9 cellular contexts compared by ENCODE assay signal in genomic region chr7:26376208-26376917, GRCh38.
DNase-seq lines count a peak whose midpoint lies in the region; ATAC-seq, FAIRE-seq and TF ChIP-seq lines count a peak whose summit lies in the region.
"Had no signal": no experiment of that assay in that cellular context is flagged by ENCODE, and none has a peak within 500 bp of the region (broad histone marks: within the 10 kb centered on the region; RNA-seq: fewer than 3 reads in every experiment).

No MANE protein-coding gene starts in this region.

- no peak for FAIRE-seq in GM12892 (lab: Jason Lieb, UNC)
- no peak for FAIRE-seq in endothelial cell of umbilical vein (lab: Jason Lieb, UNC)
- FAIRE-seq: TTC549 had no signal

- TF ChIP-seq POLR2A in GM12892 (IDR thresholded peaks at IDR 0.05; ENCODE audit: low read depth, low read length), result no peak
- peak; percentile 51 for TF ChIP-seq POLR2A in endothelial cell of umbilical vein (IDR thresholded peaks at IDR 0.05; ENCODE audit: low read depth, low read length)

- H3K4me3 Mint-ChIP-seq in activated CD4-positive, alpha-beta T cell treated with anti-CD3 and anti-CD28 coated beads, Interleukin-2, amount 10 ng/mL, durations not matched to agents 7 days and 5 days, result peak overlapping the region; percentile 73
- peak overlapping the region; percentile 83 to 95 (median 85) for H3K4me3 Mint-ChIP-seq in naive thymus-derived CD4-positive, alpha-beta T cell

- H3K9me1 ChIP-seq in endothelial cell of umbilical vein (replicated peaks; ENCODE audit: control insufficient read depth, extremely low read depth, insufficient read depth, low read length), result no peaks in the 10 kb centered on the region

- H3K4me1 Mint-ChIP-seq in activated CD4-positive, alpha-beta T cell treated with anti-CD3 and anti-CD28 coated beads, Interleukin-2, amount 10 ng/mL, durations not matched to agents 7 days and 5 days, result peaks cover 12% of the 10 kb centered on the region
- H3K4me1 Mint-ChIP-seq in naive thymus-derived CD4-positive, alpha-beta T cell, result peaks cover 0 to 8% (median 4%) of the 10 kb centered on the region in 7 donors

- ATAC-seq in HG02610 (IDR thresholded peaks at IDR 0.05; ENCODE audit: unreplicated experiment), result peak; percentile 32
- peak; percentile 51 for ATAC-seq in naive thymus-derived CD4-positive, alpha-beta T cell

- no peaks in the 10 kb centered on the region for H3K36me3 ChIP-seq in endothelial cell of umbilical vein (ENCODE audit: control insufficient read depth in 2 of 2, extremely low read depth in 1 of 2, insufficient read depth in 2 of 2, low read length in 2 of 2)
- peaks cover 0 to 8% (median 0%) of the 10 kb centered on the region in 3 experiments for H3K36me3 ChIP-seq in naive thymus-derived CD4-positive, alpha-beta T cell (ENCODE audit: control insufficient read depth in 2 of 3, insufficient read depth in 3 of 3, low read length in 3 of 3)
- no peaks in the 10 kb centered on the region for H3K36me3 ChIP-seq in tibial artery

- peak overlapping the region; percentile 38 for H3K27ac Mint-ChIP-seq in activated CD4-positive, alpha-beta T cell treated with anti-CD3 and anti-CD28 coated beads, Interleukin-2, amount 10 ng/mL, durations not matched to agents 7 days and 5 days
- H3K27ac Mint-ChIP-seq in naive thymus-derived CD4-positive, alpha-beta T cell, result peak overlapping the region in 1 of 9 donors; percentile 65

- CTCF ChIA-PET in activated CD4-positive, alpha-beta T cell treated with anti-CD3 and anti-CD28 coated beads, Interleukin-2, amount 10 ng/mL, durations not matched to agents 7 days and 5 days (lab: Charles Lee), result interaction anchor here (1.2 to 1.4 kb wide), 3 partner anchors 11 to 483 kb away, joined by 3 to 5 read pairs (median 4); no protein-coding TSS in a partner anchor
- CTCF ChIA-PET in endothelial cell of umbilical vein (lab: Charles Lee), result interaction anchor here (1.0 to 5.5 kb wide), 32 partner anchors 8 to 785 kb away, joined by 3 to 66 read pairs (median 4); partner anchors contain the start of gene HOXA5
- CTCF ChIA-PET in naive thymus-derived CD4-positive, alpha-beta T cell (lab: Charles Lee), result interaction anchor here (1.4 kb wide), 1 partner anchor 290 kb away, joined by 3 read pairs; no protein-coding TSS in a partner anchor

- dilution Hi-C loops in endothelial cell of umbilical vein (cut with MboI; ENCODE audit: extremely low pct_ligation_motif_present, low sequenced_read_pairs), result loop anchor here (10.0 kb wide), 2 partner anchors 478 to 788 kb away; partner anchors contain the start of gene HOXA9

- DNase-seq in GM12892 (ENCODE audit: insufficient read length) (peak; percentile 31), NCI-H1105 treated with DMSO at 0.1 percent for 48 hours (lab: John Stamatoyannopoulos, UW) (peak; percentile 86), endothelial cell of umbilical vein (ENCODE audit: low read depth, low spot score) (peak; percentile 74), tibial artery (no peak), NOMO-1 treated with DMSO at 0.1 percent for 48 hours (lab: John Stamatoyannopoulos, UW; ENCODE audit: unreplicated experiment) (no peak)
- peak; percentile 26 for DNase-seq in activated CD4-positive, alpha-beta T cell treated with anti-CD3 and anti-CD28 coated beads, Interleukin-2, amount 10 ng/mL, durations not matched to agents 7 days and 5 days
- peak in 7 of 9 donors; percentile 13 to 56 (median 20) for DNase-seq in naive thymus-derived CD4-positive, alpha-beta T cell

- H3K36me3 Mint-ChIP-seq in activated CD4-positive, alpha-beta T cell treated with anti-CD3 and anti-CD28 coated beads, Interleukin-2, amount 10 ng/mL, durations not matched to agents 7 days and 5 days (ENCODE audit: low read depth), result peaks cover 14% of the 10 kb centered on the region
- peaks cover 4 to 15% (median 8%) of the 10 kb centered on the region in 5 donors for H3K36me3 Mint-ChIP-seq in naive thymus-derived CD4-positive, alpha-beta T cell

- peak overlapping the region; percentile 70 to 91 (median 76) for H3K4me3 ChIP-seq in endothelial cell of umbilical vein (replicated peaks in 1 of 3; ENCODE audit: insufficient read depth in 1 of 3, low read depth in 1 of 3, low read length in 3 of 3)
- H3K4me3 ChIP-seq in naive thymus-derived CD4-positive, alpha-beta T cell (ENCODE audit: low read length), result peak overlapping the region; percentile 54
- H3K4me3 ChIP-seq in tibial artery, result peak overlapping the region; percentile 28 to 35

- peak overlapping the region; percentile 76 for H3K4me2 ChIP-seq in endothelial cell of umbilical vein (ENCODE audit: insufficient read depth, low read length)

- peaks cover 25% of the 10 kb centered on the region for H3K27me3 Mint-ChIP-seq in activated CD4-positive, alpha-beta T cell treated with anti-CD3 and anti-CD28 coated beads, Interleukin-2, amount 10 ng/mL, durations not matched to agents 7 days and 5 days
- peaks cover 28 to 62% (median 37%) of the 10 kb centered on the region in 5 donors for H3K27me3 Mint-ChIP-seq in naive thymus-derived CD4-positive, alpha-beta T cell

- H3K9ac ChIP-seq in endothelial cell of umbilical vein (replicated peaks; ENCODE audit: extremely low read depth, insufficient read depth, low read length), result peak overlapping the region; percentile 70

- no peaks in the 10 kb centered on the region for H3K9me3 Mint-ChIP-seq in activated CD4-positive, alpha-beta T cell treated with anti-CD3 and anti-CD28 coated beads, Interleukin-2, amount 10 ng/mL, durations not matched to agents 7 days and 5 days
- no peaks in the 10 kb centered on the region for H3K9me3 Mint-ChIP-seq in naive thymus-derived CD4-positive, alpha-beta T cell

- H2AFZ ChIP-seq in endothelial cell of umbilical vein (ENCODE audit: low read depth, low read length), result peak overlapping the region; percentile 90

- H3K27ac ChIP-seq in endothelial cell of umbilical vein (ENCODE audit: insufficient read depth, low read depth, low read length) (peak overlapping the region; percentile 80), tibial artery (no peak overlapping the region)
- no peak overlapping the region for H3K27ac ChIP-seq in naive thymus-derived CD4-positive, alpha-beta T cell (ENCODE audit: low read depth, low read length)

- intact Hi-C loops in endothelial cell of umbilical vein (cut with micrococcal nuclease) (no loop called here), tibial artery (cut with DNase I; ENCODE audit: low total_unique reads) (loop anchor here (5.0 to 10.0 kb wide), 2 partner anchors 286 to 488 kb away; partner anchors contain the start of gene SKAP2)
- intact Hi-C loops in naive thymus-derived CD4-positive, alpha-beta T cell (cut with micrococcal nuclease), result loop anchor here (2.0 to 10.0 kb wide), 4 partner anchors 22 to 721 kb away; partner anchors contain the start of genes HOXA1 (in 1 of the 2) and SKAP2 (in 1 of the 2)

- H4K20me1 ChIP-seq in endothelial cell of umbilical vein (replicated peaks; ENCODE audit: control insufficient read depth, extremely low read depth, insufficient read depth, low read length), result no peaks in the 10 kb centered on the region

- H3K4me1 ChIP-seq in endothelial cell of umbilical vein (ENCODE audit: control insufficient read depth, extremely low read depth, insufficient read depth, low read length) (peaks cover 36% of the 10 kb centered on the region), tibial artery (peaks cover 0 to 12% (median 9%) of the 10 kb centered on the region in 4 donors)
- peaks cover 4 to 6% of the 10 kb centered on the region in 2 donors for H3K4me1 ChIP-seq in naive thymus-derived CD4-positive, alpha-beta T cell (ENCODE audit: control insufficient read depth in 2 of 2, insufficient read depth in 2 of 2, low read length in 2 of 2)

- no peaks in the 10 kb centered on the region for H3K9me3 ChIP-seq in endothelial cell of umbilical vein (replicated peaks; ENCODE audit: control insufficient read depth, insufficient read depth, low read length)
- no peaks in the 10 kb centered on the region for H3K9me3 ChIP-seq in naive thymus-derived CD4-positive, alpha-beta T cell (ENCODE audit: control insufficient read depth in 2 of 3, low read length in 3 of 3)
- no peaks in the 10 kb centered on the region for H3K9me3 ChIP-seq in tibial artery

- POLR2A ChIA-PET in activated CD4-positive, alpha-beta T cell treated with anti-CD3 and anti-CD28 coated beads, Interleukin-2, amount 10 ng/mL, durations not matched to agents 7 days and 5 days (lab: Charles Lee), result no interaction called here
- POLR2A ChIA-PET in endothelial cell of umbilical vein (lab: Charles Lee), result no interaction called here
- POLR2A ChIA-PET in naive thymus-derived CD4-positive, alpha-beta T cell (lab: Charles Lee), result no interaction called here

- no TSS peak for BruUV-seq in endothelial cell of umbilical vein (replicated peaks; lab: Mats Ljungman, UMichigan)

- TF ChIP-seq CTCF in endothelial cell of umbilical vein (IDR thresholded peaks at IDR 0.05; ENCODE audit: extremely low read depth in 1 of 2, insufficient read depth in 1 of 2, low read depth in 1 of 2, low read length in 2 of 2), result no peak
- no peak for TF ChIP-seq CTCF in tibial artery (IDR thresholded peaks at IDR 0.05)

- no peaks in the 10 kb centered on the region for H3K79me2 ChIP-seq in endothelial cell of umbilical vein (ENCODE audit: control insufficient read depth, insufficient read depth, low read length)

- no peaks in the 10 kb centered on the region for H3K27me3 ChIP-seq in endothelial cell of umbilical vein (ENCODE audit: control insufficient read depth in 2 of 2, insufficient read depth in 2 of 2, low read length in 2 of 2)
- peaks cover 4 to 24% of the 10 kb centered on the region in 2 donors for H3K27me3 ChIP-seq in naive thymus-derived CD4-positive, alpha-beta T cell (ENCODE audit: control insufficient read depth in 2 of 2, insufficient read depth in 2 of 2, low read length in 2 of 2)
- H3K27me3 ChIP-seq in tibial artery, result peaks cover 3 to 92% of the 10 kb centered on the region in 2 donors

TF ChIP-seq in endothelial cell of umbilical vein, 7 proteins besides CTCF, POLR2A, EP300 and RAD21:
- no peak for TF ChIP-seq POLR2AphosphoS5 (IDR thresholded peaks at IDR 0.05; ENCODE audit: insufficient read depth, low read depth, low read length)
- TF ChIP-seq MYC (IDR thresholded peaks at IDR 0.05; ENCODE audit: low read depth, low read length), result no peak
- TF ChIP-seq GATA2 (IDR thresholded peaks at IDR 0.05; ENCODE audit: insufficient read depth, insufficient read length, low read depth, low read length), result no peak
- TF ChIP-seq, protein P1, sequence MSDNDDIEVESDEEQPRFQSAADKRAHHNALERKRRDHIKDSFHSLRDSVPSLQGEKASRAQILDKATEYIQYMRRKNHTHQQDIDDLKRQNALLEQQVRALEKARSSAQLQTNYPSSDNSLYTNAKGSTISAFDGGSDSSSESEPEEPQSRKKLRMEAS (IDR thresholded peaks at IDR 0.05; ENCODE audit: insufficient read depth, insufficient read length), result no peak
- no peak for TF ChIP-seq FOS (IDR thresholded peaks at IDR 0.05; ENCODE audit: borderline replicate concordance, insufficient read depth, low read length)

Comparison
In these comparisons a context has a peak if more than half of its experiments do, and no peak if none do; other contexts are left out.
1. DNase-seq: peak in GM12892 (single experiment), NCI-H1105 treated with DMSO at 0.1 percent for 48 hours (single experiment), activated CD4-positive, alpha-beta T cell treated with anti-CD3 and anti-CD28 coated beads, Interleukin-2, amount 10 ng/mL, durations not matched to agents 7 days and 5 days (single experiment), endothelial cell of umbilical vein (single experiment) and naive thymus-derived CD4-positive, alpha-beta T cell (7 of 9); none in tibial artery (0 of 2) and NOMO-1 treated with DMSO at 0.1 percent for 48 hours (single experiment).
2. Peak in every context shown above with its lines, with median percentiles within 50 percentile points of each other: H3K4me3 ChIP-seq.